9 cellular contexts compared by ENCODE assay signal in genomic region chr20:4820833-4821518, GRCh38.
DNase-seq lines count a peak whose midpoint lies in the region; ATAC-seq and TF ChIP-seq lines count a peak whose summit lies in the region.
"Had no signal": no experiment of that assay in that cellular context is flagged by ENCODE, and none has a peak within 500 bp of the region (broad histone marks: within the 10 kb centered on the region; RNA-seq: fewer than 3 reads in every experiment).

No MANE protein-coding gene starts in this region.

- DNase-seq in EH (ENCODE audit: low read depth): peak; percentile 85
- peak; percentile 87 for DNase-seq in NCI-H446 treated with DMSO at 0.1 percent for 48 hours (lab: John Stamatoyannopoulos, UW)
- DNase-seq in epithelial cell of esophagus (ENCODE audit: low read depth): peak; percentile 53
- DNase-seq in putamen (ENCODE audit: low spot score): peak; percentile 83
- no peak for DNase-seq in iPS-NIHi11 (ENCODE audit: low spot score)
- DNase-seq in stimulated activated CD8-positive, alpha-beta memory T cell treated with anti-CD3 and anti-CD28 coated beads, Interleukin-4, amount 100 ng/mL, for 48 hours: no peak

- no peak for TF ChIP-seq CTCF in epithelial cell of esophagus (IDR thresholded peaks at IDR 0.05; ENCODE audit: insufficient read depth, low read depth, low read length, missing control alignments)

- H3K4me3 ChIP-seq in epithelial cell of esophagus (ENCODE audit: low read length): no peak overlapping the region

- no peak for ATAC-seq in HG03571 (IDR thresholded peaks at IDR 0.05; ENCODE audit: unreplicated experiment)
- ATAC-seq in HG03354 (IDR thresholded peaks at IDR 0.05; ENCODE audit: poor library complexity, severe bottlenecking, unreplicated experiment): no peak
- ATAC-seq: activated naive CD4-positive, alpha-beta T cell treated with anti-CD3 and anti-CD28 coated beads, Interleukin-2, amount 50 U/mL, for 72 hours had no signal

Comparison
In these comparisons a context has a peak if more than half of its experiments do, and no peak if none do; other contexts are left out.
1. DNase-seq: peak in EH (single experiment), NCI-H446 treated with DMSO at 0.1 percent for 48 hours (single experiment), epithelial cell of esophagus (single experiment) and putamen (single experiment); none in iPS-NIHi11 (single experiment) and stimulated activated CD8-positive, alpha-beta memory T cell treated with anti-CD3 and anti-CD28 coated beads, Interleukin-4, amount 100 ng/mL, for 48 hours (single experiment).